ENCODE assay signal across 9 cellular contexts in the genomic region with DNA sequence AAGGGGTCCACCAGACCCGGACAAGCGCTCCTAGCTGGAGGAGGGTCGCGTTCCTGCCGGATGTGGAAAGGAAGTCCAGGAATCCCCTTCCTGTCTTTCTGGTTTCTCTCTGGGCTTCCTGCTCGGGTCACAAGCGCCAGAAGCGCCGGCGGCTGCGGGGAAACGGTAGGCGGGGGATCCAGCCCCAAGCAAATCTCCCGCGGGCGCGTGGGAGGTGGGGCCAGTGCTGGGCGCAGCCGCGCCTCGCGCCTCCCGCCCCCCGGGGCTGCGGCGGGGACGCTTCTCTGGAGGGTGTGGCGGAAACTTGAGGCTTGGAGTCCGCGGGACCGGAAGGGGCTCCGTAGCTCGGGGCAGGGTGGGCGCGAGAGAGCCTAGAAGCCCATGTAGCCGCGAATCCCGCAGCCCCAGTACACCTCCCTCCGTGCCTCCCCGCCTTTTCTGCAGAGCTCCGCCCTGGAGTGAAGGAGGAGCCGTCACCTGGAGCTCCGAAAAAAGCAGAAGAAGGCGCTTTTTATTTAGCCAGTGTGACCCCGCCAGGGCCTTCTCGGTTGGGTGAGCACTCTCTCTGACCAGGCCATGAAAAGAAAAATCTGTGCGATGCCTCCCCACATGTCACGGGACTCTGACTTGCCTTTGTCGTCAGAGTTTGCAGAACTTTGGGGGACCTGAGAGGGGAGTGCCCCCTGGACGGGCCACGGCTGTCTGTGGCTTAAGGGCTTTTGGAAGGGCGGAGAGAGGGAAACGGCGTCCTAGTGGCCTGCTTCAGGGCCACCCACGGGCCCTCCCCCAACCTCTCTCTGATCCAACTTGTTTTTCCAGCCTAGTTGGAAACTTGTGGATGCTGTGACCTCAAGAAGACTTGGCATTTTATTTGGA. TPM values are rescaled to one million over a fixed set of nuclear protein-coding genes. Genes with fewer than 3 reads are reported as not detected.
DNase-seq lines count a peak whose midpoint lies in the region; ATAC-seq lines count a peak whose summit lies in the region.
"Had no signal": no experiment of that assay in that cellular context is flagged by ENCODE, and none has a peak within 500 bp of the region (broad histone marks: within the 10 kb centered on the region; RNA-seq: fewer than 3 reads in every experiment).

No MANE protein-coding gene starts in this region.

- H3K4me2 ChIP-seq in BLaER1 treated with 17β-estradiol and CSF1 and Interleukin-3, amounts not matched to agents 10 nM and 100 nM: peak overlapping the region; percentile 77 to 99 (median 90)

- no peaks in the 10 kb centered on the region for H3K27me3 Mint-ChIP-seq in activated CD4-positive, alpha-beta memory T cell treated with anti-CD3 and anti-CD28 coated beads, Interleukin-2, amount 10 ng/mL, durations not matched to agents 7 days and 5 days

- peak overlapping the region; percentile 91 to 99 (median 97) for H3K27ac ChIP-seq in BLaER1 treated with 17β-estradiol and CSF1 and Interleukin-3, amounts not matched to agents 10 nM and 100 nM

- H3K9ac ChIP-seq in BLaER1 treated with 17β-estradiol and CSF1 and Interleukin-3, amounts not matched to agents 10 nM and 100 nM: peak overlapping the region; percentile 87 to 98 (median 93)

- peaks cover 15 to 38% (median 29%) of the 10 kb centered on the region in 11 experiments for H3K9me3 ChIP-seq in BLaER1 treated with 17β-estradiol and CSF1 and Interleukin-3, amounts not matched to agents 10 nM and 100 nM (replicated peaks in 1 of 11)

- CTCF ChIA-PET in activated CD4-positive, alpha-beta memory T cell treated with anti-CD3 and anti-CD28 coated beads, Interleukin-2, amount 10 ng/mL, durations not matched to agents 7 days and 5 days (lab: Charles Lee): interaction anchor here (0.7 to 2.8 kb wide), 14 partner anchors 8 to 150 kb away, joined by 3 to 27 read pairs (median 4); partner anchors contain the start of genes CD69 and CLEC2D

- H3K36me3 Mint-ChIP-seq in activated CD4-positive, alpha-beta memory T cell treated with anti-CD3 and anti-CD28 coated beads, Interleukin-2, amount 10 ng/mL, durations not matched to agents 7 days and 5 days (ENCODE audit: low read depth): peaks cover 58% of the 10 kb centered on the region

- H3K27me3 ChIP-seq in BLaER1 treated with 17β-estradiol and CSF1 and Interleukin-3, amounts not matched to agents 10 nM and 100 nM: no peaks in the 10 kb centered on the region

- H3K4me1 Mint-ChIP-seq in activated CD4-positive, alpha-beta memory T cell treated with anti-CD3 and anti-CD28 coated beads, Interleukin-2, amount 10 ng/mL, durations not matched to agents 7 days and 5 days: peaks cover 51% of the 10 kb centered on the region

- peaks cover 27 to 62% (median 43%) of the 10 kb centered on the region in 10 experiments for H3K4me1 ChIP-seq in BLaER1 treated with 17β-estradiol and CSF1 and Interleukin-3, amounts not matched to agents 10 nM and 100 nM

- H3K4me3 Mint-ChIP-seq in activated CD4-positive, alpha-beta memory T cell treated with anti-CD3 and anti-CD28 coated beads, Interleukin-2, amount 10 ng/mL, durations not matched to agents 7 days and 5 days: peak overlapping the region; percentile 95

- H4K20me1 ChIP-seq in BLaER1 treated with 17β-estradiol and CSF1 and Interleukin-3, amounts not matched to agents 10 nM and 100 nM: no peaks in the 10 kb centered on the region

- H3K27ac Mint-ChIP-seq in activated CD4-positive, alpha-beta memory T cell treated with anti-CD3 and anti-CD28 coated beads, Interleukin-2, amount 10 ng/mL, durations not matched to agents 7 days and 5 days: peak overlapping the region; percentile 94

- POLR2A ChIA-PET in activated CD4-positive, alpha-beta memory T cell treated with anti-CD3 and anti-CD28 coated beads, Interleukin-2, amount 10 ng/mL, durations not matched to agents 7 days and 5 days (lab: Charles Lee): interaction anchor here (0.7 to 18.6 kb wide), 35 partner anchors 8 to 307 kb away, joined by 3 to 1071 read pairs (median 10); partner anchors contain the start of genes CD69, CLEC2B, CLEC2D and CLECL1

- H3K4me3 ChIP-seq in BLaER1 treated with 17β-estradiol and CSF1 and Interleukin-3, amounts not matched to agents 10 nM and 100 nM: peak overlapping the region; percentile 60 to 83 (median 74)

- peaks cover 0 to 17% (median 9%) of the 10 kb centered on the region in 11 experiments; a peak in 13 of 22 replicates for H3K36me3 ChIP-seq in BLaER1 treated with 17β-estradiol and CSF1 and Interleukin-3, amounts not matched to agents 10 nM and 100 nM

- peak; percentile 73 for DNase-seq in GM19238 (ENCODE audit: insufficient read length, low spot score)
- peak; percentile 63 for DNase-seq in NCI-H748 treated with DMSO at 0.1 percent for 48 hours (lab: John Stamatoyannopoulos, UW)
- peak; percentile 97 for DNase-seq in activated CD4-positive, alpha-beta memory T cell treated with anti-CD3 and anti-CD28 coated beads, Interleukin-2, amount 10 ng/mL, durations not matched to agents 7 days and 5 days
- DNase-seq in effector CD4-positive, alpha-beta T cell: peak; percentile 77
- peak; percentile 83 for DNase-seq in medulla oblongata (ENCODE audit: extremely low spot score)
- peak; percentile 77 for DNase-seq in stimulated activated CD8-positive, alpha-beta memory T cell treated with anti-CD3 and anti-CD28 coated beads, Interleukin-12 subunit alpha, Interleukin-12 subunit beta, amount 100 ng/mL, for 1 hour (ENCODE audit: low read depth)

- peaks cover 16% of the 10 kb centered on the region for H3K9me3 Mint-ChIP-seq in activated CD4-positive, alpha-beta memory T cell treated with anti-CD3 and anti-CD28 coated beads, Interleukin-2, amount 10 ng/mL, durations not matched to agents 7 days and 5 days

- peak; percentile 77 for ATAC-seq in HG03432 (IDR thresholded peaks at IDR 0.05; ENCODE audit: unreplicated experiment)

RNA-seq across cellular contexts. Expression of gene CLEC2D, which starts 21.4 kb away (rescaled TPM):
- total RNA-seq in activated CD4-positive, alpha-beta memory T cell treated with anti-CD3 and anti-CD28 coated beads, Interleukin-2, amount 10 ng/mL, durations not matched to agents 7 days and 5 days: 100 to 1,000 TPM; 446 to 449 TPM

RNA-seq across cellular contexts. Expression of gene KLRB1, which starts 40.3 kb away (rescaled TPM):
- 10 to 100 TPM; 17.4 to 19.4 TPM for total RNA-seq in activated CD4-positive, alpha-beta memory T cell treated with anti-CD3 and anti-CD28 coated beads, Interleukin-2, amount 10 ng/mL, durations not matched to agents 7 days and 5 days
- total RNA-seq: glomerular endothelial cell had no signal

Comparison
In these comparisons a context has a peak if more than half of its experiments do, and no peak if none do; other contexts are left out.
1. Peak in every context shown above with its lines: DNase-seq, ATAC-seq, H3K4me3 ChIP-seq and H3K27ac ChIP-seq.